1 cellular context compared by ENCODE assay signal in the genomic region with DNA sequence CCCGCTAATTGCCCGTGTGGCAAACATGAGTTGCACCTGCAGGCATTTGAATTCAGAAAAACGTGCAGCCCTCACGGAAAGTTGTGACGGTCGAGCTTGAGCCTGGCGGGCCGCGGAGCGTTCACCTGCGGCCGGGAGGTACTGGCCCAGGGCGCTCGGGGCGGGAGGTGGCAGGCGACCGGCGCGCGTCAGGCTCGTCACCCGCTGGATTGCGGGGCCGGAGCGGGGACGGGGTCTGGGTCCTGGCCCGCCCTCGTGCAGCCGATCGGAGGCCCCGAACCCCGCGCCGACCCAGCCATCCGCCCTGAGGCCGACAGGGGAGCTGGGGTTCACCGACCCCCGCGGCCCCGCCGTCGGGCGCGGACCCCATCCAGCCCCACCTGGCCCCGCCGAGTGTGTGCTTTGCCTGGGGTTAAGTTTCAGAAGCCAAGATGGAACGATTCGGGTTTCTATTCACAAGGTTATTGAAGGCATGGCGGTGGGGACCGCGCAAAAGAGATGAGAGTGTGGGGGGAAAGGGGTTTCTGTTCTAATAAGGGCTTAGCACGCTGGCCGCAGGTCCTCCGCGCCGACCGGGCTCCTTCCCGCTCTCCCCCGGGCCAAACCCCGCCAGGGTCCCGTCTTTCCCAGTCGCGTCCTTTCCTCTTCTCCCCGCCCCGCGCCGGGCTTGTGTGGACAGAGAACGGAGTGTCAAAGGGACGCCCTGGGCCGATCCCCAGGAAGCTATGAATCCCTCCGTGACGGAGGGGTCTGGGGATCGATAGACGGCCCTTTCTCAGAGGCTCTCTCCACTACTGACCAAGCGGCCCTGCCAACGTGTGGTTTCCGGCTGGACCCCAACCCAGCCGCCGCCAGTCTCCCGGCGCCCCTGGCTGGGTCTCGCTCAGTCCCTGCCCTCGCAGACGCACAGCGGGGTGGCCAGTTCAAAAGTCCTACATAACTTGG.
A peak's percentile ranks its signal among the peaks of the same experiment; 100 is the strongest.
TF ChIP-seq lines count a peak whose summit lies in the region.

No MANE protein-coding gene starts in this region.

TF ChIP-seq in HepG2, 621 proteins besides CTCF, POLR2A, EP300 and RAD21 (continued from another document and continues in another):
- TF ChIP-seq, protein P1, sequence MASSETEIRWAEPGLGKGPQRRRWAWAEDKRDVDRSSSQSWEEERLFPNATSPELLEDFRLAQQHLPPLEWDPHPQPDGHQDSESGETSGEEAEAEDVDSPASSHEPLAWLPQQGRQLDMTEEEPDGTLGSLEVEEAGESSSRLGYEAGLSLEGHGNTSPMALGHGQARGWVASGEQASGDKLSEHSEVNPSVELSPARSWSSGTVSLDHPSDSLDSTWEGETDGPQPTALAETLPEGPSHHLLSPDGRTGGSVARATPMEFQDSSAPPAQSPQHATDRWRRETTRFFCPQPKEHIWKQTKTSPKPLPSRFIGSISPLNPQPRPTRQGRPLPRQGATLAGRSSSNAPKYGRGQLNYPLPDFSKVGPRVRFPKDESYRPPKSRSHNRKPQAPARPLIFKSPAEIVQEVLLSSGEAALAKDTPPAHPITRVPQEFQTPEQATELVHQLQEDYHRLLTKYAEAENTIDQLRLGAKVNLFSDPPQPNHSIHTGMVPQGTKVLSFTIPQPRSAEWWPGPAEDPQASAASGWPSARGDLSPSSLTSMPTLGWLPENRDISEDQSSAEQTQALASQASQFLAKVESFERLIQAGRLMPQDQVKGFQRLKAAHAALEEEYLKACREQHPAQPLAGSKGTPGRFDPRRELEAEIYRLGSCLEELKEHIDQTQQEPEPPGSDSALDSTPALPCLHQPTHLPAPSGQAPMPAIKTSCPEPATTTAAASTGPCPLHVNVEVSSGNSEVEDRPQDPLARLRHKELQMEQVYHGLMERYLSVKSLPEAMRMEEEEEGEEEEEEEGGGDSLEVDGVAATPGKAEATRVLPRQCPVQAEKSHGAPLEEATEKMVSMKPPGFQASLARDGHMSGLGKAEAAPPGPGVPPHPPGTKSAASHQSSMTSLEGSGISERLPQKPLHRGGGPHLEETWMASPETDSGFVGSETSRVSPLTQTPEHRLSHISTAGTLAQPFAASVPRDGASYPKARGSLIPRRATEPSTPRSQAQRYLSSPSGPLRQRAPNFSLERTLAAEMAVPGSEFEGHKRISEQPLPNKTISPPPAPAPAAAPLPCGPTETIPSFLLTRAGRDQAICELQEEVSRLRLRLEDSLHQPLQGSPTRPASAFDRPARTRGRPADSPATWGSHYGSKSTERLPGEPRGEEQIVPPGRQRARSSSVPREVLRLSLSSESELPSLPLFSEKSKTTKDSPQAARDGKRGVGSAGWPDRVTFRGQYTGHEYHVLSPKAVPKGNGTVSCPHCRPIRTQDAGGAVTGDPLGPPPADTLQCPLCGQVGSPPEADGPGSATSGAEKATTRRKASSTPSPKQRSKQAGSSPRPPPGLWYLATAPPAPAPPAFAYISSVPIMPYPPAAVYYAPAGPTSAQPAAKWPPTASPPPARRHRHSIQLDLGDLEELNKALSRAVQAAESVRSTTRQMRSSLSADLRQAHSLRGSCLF (CRISPR knock-in tag; IDR thresholded peaks at IDR 0.05; ENCODE audit: borderline replicate concordance), result no peak
- TF ChIP-seq, protein P2, sequence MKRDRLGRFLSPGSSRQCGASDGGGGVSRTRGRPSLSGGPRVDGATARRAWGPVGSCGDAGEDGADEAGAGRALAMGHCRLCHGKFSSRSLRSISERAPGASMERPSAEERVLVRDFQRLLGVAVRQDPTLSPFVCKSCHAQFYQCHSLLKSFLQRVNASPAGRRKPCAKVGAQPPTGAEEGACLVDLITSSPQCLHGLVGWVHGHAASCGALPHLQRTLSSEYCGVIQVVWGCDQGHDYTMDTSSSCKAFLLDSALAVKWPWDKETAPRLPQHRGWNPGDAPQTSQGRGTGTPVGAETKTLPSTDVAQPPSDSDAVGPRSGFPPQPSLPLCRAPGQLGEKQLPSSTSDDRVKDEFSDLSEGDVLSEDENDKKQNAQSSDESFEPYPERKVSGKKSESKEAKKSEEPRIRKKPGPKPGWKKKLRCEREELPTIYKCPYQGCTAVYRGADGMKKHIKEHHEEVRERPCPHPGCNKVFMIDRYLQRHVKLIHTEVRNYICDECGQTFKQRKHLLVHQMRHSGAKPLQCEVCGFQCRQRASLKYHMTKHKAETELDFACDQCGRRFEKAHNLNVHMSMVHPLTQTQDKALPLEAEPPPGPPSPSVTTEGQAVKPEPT (CRISPR knock-in tag; IDR thresholded peaks at IDR 0.05; ENCODE audit: low read depth), result no peak
- no peak for TF ChIP-seq SIN3A (IDR thresholded peaks at IDR 0.05; ENCODE audit: borderline replicate concordance, low read depth, low read length)
- TF ChIP-seq ARID2 (CRISPR knock-in tag; IDR thresholded peaks at IDR 0.05; ENCODE audit: borderline replicate concordance), result no peak
- no peak for TF ChIP-seq ZNF773 (CRISPR knock-in tag; IDR thresholded peaks at IDR 0.05; ENCODE audit: borderline replicate concordance)
- peak; percentile 6; the same call in 1 of the 2 replicates for TF ChIP-seq DMAP1 (CRISPR knock-in tag; IDR thresholded peaks at IDR 0.05)
- no peak for TF ChIP-seq RFX3 (CRISPR knock-in tag; IDR thresholded peaks at IDR 0.05)
- TF ChIP-seq, protein P3, sequence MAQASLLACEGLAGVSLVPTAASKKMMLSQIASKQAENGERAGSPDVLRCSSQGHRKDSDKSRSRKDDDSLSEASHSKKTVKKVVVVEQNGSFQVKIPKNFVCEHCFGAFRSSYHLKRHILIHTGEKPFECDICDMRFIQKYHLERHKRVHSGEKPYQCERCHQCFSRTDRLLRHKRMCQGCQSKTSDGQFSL (CRISPR knock-in tag; IDR thresholded peaks at IDR 0.05), result no peak
- TF ChIP-seq ZNF562 (CRISPR knock-in tag; IDR thresholded peaks at IDR 0.05; ENCODE audit: borderline replicate concordance), result no peak
- 0 out of 2 replicates have a peak, but pooled peaks have one; percentile 21 for TF ChIP-seq ERF (CRISPR knock-in tag; IDR thresholded peaks at IDR 0.05)
- no peak for TF ChIP-seq U2AF2 (IDR thresholded peaks at IDR 0.05; ENCODE audit: low read depth, low read length)
- TF ChIP-seq HNRNPL (IDR thresholded peaks at IDR 0.05; ENCODE audit: low read depth, low read length), result no peak
- 0 out of 2 replicates have a peak, but pooled peaks have one; percentile 49 for TF ChIP-seq ARNTL (CRISPR knock-in tag; IDR thresholded peaks at IDR 0.05)
- TF ChIP-seq ZNF383 (CRISPR knock-in tag; IDR thresholded peaks at IDR 0.05; ENCODE audit: borderline replicate concordance), result no peak
- TF ChIP-seq, protein P4, sequence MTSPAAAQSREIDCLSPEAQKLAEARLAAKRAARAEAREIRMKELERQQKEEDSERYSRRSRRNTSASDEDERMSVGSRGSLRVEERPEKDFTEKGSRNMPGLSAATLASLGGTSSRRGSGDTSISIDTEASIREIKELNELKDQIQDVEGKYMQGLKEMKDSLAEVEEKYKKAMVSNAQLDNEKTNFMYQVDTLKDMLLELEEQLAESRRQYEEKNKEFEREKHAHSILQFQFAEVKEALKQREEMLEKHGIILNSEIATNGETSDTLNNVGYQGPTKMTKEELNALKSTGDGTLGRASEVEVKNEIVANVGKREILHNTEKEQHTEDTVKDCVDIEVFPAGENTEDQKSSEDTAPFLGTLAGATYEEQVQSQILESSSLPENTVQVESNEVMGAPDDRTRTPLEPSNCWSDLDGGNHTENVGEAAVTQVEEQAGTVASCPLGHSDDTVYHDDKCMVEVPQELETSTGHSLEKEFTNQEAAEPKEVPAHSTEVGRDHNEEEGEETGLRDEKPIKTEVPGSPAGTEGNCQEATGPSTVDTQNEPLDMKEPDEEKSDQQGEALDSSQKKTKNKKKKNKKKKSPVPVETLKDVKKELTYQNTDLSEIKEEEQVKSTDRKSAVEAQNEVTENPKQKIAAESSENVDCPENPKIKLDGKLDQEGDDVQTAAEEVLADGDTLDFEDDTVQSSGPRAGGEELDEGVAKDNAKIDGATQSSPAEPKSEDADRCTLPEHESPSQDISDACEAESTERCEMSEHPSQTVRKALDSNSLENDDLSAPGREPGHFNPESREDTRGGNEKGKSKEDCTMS (CRISPR knock-in tag; conservative IDR thresholded peaks at IDR 0.05), result no peak
- no peak for TF ChIP-seq NCOA1 (CRISPR knock-in tag; IDR thresholded peaks at IDR 0.05)
- TF ChIP-seq, protein P5, sequence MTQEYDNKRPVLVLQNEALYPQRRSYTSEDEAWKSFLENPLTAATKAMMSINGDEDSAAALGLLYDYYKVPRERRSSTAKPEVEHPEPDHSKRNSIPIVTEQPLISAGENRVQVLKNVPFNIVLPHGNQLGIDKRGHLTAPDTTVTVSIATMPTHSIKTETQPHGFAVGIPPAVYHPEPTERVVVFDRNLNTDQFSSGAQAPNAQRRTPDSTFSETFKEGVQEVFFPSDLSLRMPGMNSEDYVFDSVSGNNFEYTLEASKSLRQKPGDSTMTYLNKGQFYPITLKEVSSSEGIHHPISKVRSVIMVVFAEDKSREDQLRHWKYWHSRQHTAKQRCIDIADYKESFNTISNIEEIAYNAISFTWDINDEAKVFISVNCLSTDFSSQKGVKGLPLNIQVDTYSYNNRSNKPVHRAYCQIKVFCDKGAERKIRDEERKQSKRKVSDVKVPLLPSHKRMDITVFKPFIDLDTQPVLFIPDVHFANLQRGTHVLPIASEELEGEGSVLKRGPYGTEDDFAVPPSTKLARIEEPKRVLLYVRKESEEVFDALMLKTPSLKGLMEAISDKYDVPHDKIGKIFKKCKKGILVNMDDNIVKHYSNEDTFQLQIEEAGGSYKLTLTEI (CRISPR knock-in tag; conservative IDR thresholded peaks at IDR 0.05), result no peak
- TF ChIP-seq ARHGAP35 (CRISPR knock-in tag; IDR thresholded peaks at IDR 0.05; ENCODE audit: borderline replicate concordance), result no peak
- TF ChIP-seq KMT2B (CRISPR knock-in tag; IDR thresholded peaks at IDR 0.05), result no peak
- TF ChIP-seq HNF4G (IDR thresholded peaks at IDR 0.05; ENCODE audit: borderline replicate concordance, low read depth, low read length), result no peak
- 0 out of 2 replicates have a peak, but pooled peaks have one; percentile 20 for TF ChIP-seq HNF4G (CRISPR knock-in tag; IDR thresholded peaks at IDR 0.05; ENCODE audit: borderline replicate concordance, low read depth)
- no peak for TF ChIP-seq NR3C1 (CRISPR knock-in tag; IDR thresholded peaks at IDR 0.05)
- no peak for TF ChIP-seq ZNF703 (CRISPR knock-in tag; IDR thresholded peaks at IDR 0.05; ENCODE audit: borderline replicate concordance)
- TF ChIP-seq, protein P6, sequence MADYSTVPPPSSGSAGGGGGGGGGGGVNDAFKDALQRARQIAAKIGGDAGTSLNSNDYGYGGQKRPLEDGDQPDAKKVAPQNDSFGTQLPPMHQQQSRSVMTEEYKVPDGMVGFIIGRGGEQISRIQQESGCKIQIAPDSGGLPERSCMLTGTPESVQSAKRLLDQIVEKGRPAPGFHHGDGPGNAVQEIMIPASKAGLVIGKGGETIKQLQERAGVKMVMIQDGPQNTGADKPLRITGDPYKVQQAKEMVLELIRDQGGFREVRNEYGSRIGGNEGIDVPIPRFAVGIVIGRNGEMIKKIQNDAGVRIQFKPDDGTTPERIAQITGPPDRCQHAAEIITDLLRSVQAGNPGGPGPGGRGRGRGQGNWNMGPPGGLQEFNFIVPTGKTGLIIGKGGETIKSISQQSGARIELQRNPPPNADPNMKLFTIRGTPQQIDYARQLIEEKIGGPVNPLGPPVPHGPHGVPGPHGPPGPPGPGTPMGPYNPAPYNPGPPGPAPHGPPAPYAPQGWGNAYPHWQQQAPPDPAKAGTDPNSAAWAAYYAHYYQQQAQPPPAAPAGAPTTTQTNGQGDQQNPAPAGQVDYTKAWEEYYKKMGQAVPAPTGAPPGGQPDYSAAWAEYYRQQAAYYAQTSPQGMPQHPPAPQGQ (CRISPR knock-in tag; IDR thresholded peaks at IDR 0.05; ENCODE audit: borderline replicate concordance), result no peak
- no peak for TF ChIP-seq MEIS2 (CRISPR knock-in tag; IDR thresholded peaks at IDR 0.05)
- no peak for TF ChIP-seq ZNF292 (CRISPR knock-in tag; IDR thresholded peaks at IDR 0.05; ENCODE audit: borderline replicate concordance, low read depth)
- TF ChIP-seq TBP (CRISPR knock-in tag; IDR thresholded peaks at IDR 0.05), result no peak
- TF ChIP-seq, protein P7, sequence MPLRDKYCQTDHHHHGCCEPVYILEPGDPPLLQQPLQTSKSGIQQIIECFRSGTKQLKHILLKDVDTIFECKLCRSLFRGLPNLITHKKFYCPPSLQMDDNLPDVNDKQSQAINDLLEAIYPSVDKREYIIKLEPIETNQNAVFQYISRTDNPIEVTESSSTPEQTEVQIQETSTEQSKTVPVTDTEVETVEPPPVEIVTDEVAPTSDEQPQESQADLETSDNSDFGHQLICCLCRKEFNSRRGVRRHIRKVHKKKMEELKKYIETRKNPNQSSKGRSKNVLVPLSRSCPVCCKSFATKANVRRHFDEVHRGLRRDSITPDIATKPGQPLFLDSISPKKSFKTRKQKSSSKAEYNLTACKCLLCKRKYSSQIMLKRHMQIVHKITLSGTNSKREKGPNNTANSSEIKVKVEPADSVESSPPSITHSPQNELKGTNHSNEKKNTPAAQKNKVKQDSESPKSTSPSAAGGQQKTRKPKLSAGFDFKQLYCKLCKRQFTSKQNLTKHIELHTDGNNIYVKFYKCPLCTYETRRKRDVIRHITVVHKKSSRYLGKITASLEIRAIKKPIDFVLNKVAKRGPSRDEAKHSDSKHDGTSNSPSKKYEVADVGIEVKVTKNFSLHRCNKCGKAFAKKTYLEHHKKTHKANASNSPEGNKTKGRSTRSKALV (CRISPR knock-in tag; IDR thresholded peaks at IDR 0.05), result peak; percentile 91
- TF ChIP-seq, protein P8, sequence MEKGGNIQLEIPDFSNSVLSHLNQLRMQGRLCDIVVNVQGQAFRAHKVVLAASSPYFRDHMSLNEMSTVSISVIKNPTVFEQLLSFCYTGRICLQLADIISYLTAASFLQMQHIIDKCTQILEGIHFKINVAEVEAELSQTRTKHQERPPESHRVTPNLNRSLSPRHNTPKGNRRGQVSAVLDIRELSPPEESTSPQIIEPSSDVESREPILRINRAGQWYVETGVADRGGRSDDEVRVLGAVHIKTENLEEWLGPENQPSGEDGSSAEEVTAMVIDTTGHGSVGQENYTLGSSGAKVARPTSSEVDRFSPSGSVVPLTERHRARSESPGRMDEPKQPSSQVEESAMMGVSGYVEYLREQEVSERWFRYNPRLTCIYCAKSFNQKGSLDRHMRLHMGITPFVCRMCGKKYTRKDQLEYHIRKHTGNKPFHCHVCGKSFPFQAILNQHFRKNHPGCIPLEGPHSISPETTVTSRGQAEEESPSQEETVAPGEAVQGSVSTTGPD (CRISPR knock-in tag; IDR thresholded peaks at IDR 0.05), result no peak; the same call in 1 of the 2 replicates
- TF ChIP-seq, protein P9, sequence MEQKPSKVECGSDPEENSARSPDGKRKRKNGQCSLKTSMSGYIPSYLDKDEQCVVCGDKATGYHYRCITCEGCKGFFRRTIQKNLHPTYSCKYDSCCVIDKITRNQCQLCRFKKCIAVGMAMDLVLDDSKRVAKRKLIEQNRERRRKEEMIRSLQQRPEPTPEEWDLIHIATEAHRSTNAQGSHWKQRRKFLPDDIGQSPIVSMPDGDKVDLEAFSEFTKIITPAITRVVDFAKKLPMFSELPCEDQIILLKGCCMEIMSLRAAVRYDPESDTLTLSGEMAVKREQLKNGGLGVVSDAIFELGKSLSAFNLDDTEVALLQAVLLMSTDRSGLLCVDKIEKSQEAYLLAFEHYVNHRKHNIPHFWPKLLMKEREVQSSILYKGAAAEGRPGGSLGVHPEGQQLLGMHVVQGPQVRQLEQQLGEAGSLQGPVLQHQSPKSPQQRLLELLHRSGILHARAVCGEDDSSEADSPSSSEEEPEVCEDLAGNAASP (CRISPR knock-in tag; IDR thresholded peaks at IDR 0.05; ENCODE audit: borderline replicate concordance), result no peak
- no peak for TF ChIP-seq ZKSCAN5 (CRISPR knock-in tag; IDR thresholded peaks at IDR 0.05)
- TF ChIP-seq SMAD3 (CRISPR knock-in tag; IDR thresholded peaks at IDR 0.05), result no peak
- TF ChIP-seq SALL1 (CRISPR knock-in tag; IDR thresholded peaks at IDR 0.05), result peak; percentile 13; the same call in 1 of the 2 replicates
- TF ChIP-seq THAP11 (CRISPR knock-in tag; IDR thresholded peaks at IDR 0.05), result no peak
